1 cellular context compared by ENCODE assay signal in genomic region chr1:231040800-231041704, GRCh38.
TF ChIP-seq lines count a peak whose summit lies in the region.

No MANE protein-coding gene starts in this region.

TF ChIP-seq in IMR-90, 13 proteins besides CTCF, POLR2A, EP300 and RAD21 (continued from another document):
- TF ChIP-seq USF2 (IDR thresholded peaks at IDR 0.05; ENCODE audit: low read depth, low read length): no peak
